In the genomic region with DNA sequence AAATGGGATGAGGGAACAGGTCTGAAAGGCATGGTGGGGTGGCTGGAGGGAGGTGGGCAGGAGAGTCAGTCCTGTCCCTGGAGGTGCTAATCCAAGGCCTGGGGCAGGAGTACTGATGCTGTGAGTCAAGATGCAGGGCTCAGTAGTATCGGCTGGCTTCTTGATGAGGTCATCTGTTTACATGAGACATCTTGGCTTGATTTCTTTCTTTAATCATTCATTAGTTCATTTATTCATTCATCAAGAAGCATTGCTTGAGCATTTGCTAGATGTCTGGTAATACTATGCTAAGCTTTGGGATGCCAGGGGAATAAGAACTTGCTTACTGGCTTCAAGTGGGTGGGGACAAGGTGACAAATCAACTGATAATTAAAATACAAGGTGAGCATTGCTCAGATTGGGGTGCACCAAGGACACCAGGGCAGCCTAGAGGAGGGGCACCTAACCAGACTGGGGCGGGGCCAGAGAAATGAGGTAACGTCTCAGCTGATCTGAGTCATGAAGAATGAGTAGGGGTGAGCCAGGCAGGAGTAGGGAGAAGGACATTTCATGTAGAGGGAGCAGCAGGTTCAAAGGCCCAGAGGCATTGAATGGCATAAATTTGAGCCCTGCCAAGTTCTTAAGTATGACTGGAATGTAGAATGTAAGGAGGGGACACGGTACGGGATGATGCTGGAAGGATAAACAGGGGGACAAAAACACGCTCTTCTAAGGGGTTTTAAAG, we compare ENCODE assay signal across 1 cellular context.
TF ChIP-seq lines count a peak whose summit lies in the region.

No MANE protein-coding gene starts in this region.

TF ChIP-seq in GM23338, 12 proteins besides CTCF, POLR2A, EP300 and RAD21 (continued from another document):
- TF ChIP-seq, protein P1, sequence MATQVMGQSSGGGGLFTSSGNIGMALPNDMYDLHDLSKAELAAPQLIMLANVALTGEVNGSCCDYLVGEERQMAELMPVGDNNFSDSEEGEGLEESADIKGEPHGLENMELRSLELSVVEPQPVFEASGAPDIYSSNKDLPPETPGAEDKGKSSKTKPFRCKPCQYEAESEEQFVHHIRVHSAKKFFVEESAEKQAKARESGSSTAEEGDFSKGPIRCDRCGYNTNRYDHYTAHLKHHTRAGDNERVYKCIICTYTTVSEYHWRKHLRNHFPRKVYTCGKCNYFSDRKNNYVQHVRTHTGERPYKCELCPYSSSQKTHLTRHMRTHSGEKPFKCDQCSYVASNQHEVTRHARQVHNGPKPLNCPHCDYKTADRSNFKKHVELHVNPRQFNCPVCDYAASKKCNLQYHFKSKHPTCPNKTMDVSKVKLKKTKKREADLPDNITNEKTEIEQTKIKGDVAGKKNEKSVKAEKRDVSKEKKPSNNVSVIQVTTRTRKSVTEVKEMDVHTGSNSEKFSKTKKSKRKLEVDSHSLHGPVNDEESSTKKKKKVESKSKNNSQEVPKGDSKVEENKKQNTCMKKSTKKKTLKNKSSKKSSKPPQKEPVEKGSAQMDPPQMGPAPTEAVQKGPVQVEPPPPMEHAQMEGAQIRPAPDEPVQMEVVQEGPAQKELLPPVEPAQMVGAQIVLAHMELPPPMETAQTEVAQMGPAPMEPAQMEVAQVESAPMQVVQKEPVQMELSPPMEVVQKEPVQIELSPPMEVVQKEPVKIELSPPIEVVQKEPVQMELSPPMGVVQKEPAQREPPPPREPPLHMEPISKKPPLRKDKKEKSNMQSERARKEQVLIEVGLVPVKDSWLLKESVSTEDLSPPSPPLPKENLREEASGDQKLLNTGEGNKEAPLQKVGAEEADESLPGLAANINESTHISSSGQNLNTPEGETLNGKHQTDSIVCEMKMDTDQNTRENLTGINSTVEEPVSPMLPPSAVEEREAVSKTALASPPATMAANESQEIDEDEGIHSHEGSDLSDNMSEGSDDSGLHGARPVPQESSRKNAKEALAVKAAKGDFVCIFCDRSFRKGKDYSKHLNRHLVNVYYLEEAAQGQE (IDR thresholded peaks at IDR 0.05; ENCODE audit: unreplicated experiment): no peak
- TF ChIP-seq EZH2phosphoT487 (IDR thresholded peaks at IDR 0.05; ENCODE audit: unreplicated experiment) (no peak), ZNF331 (CRISPR knock-in tag; IDR thresholded peaks at IDR 0.05; ENCODE audit: low read depth) (no peak), ZNF462 (CRISPR knock-in tag; IDR thresholded peaks at IDR 0.05) (no peak), JUNB (IDR thresholded peaks at IDR 0.05; ENCODE audit: unreplicated experiment) (no peak), NANOG (IDR thresholded peaks at IDR 0.05; ENCODE audit: borderline replicate concordance) (no peak), STAT1 (IDR thresholded peaks at IDR 0.05; ENCODE audit: unreplicated experiment) (no peak)
